Comparison of ENCODE assay signal across 40 cellular contexts in genomic region chr14:106522990-106523389, GRCh38.
"Had no signal": no experiment of that assay in that cellular context is flagged by ENCODE, and none has a peak within 500 bp of the region (broad histone marks: within the 10 kb centered on the region; RNA-seq: fewer than 3 reads in every experiment).

No MANE protein-coding gene starts in this region.

- ATAC-seq: activated naive CD8-positive, alpha-beta T cell treated with anti-CD3 and anti-CD28 coated beads, Interleukin-2, amount 50 U/mL, for 24 hours; activated T-cell treated with anti-CD3 and anti-CD28 coated beads, Interleukin-2, amount 50 U/mL, for 4 hours; activated T-helper 17 cell treated with anti-CD3 and anti-CD28 coated beads, Interleukin-2, amount 50 U/mL, for 72 hours; body of pancreas had no signal

- H3K36me3 Mint-ChIP-seq: activated naive CD4-positive, alpha-beta T cell treated with anti-CD3 and anti-CD28 coated beads, Interleukin-2, amount 10 ng/mL, durations not matched to agents 7 days and 5 days; activated naive CD4-positive, alpha-beta T cell treated with anti-CD3 and anti-CD28 coated beads, Interleukin-2, amount 50 U/mL, for 24 hours; activated naive CD4-positive, alpha-beta T cell treated with anti-CD3 and anti-CD28 coated beads, Interleukin-2, amount 50 U/mL, for 72 hours; activated naive CD8-positive, alpha-beta T cell; activated naive CD8-positive, alpha-beta T cell treated with anti-CD3 and anti-CD28 coated beads for 36 hours; activated naive CD8-positive, alpha-beta T cell treated with anti-CD3 and anti-CD28 coated beads, Interleukin-2, amount 10 ng/mL, durations not matched to agents 7 days and 5 days; brain had no signal

- H3K9me3 ChIP-seq: adrenal gland, ascending aorta, body of pancreas, breast epithelium had no signal

- FAIRE-seq: astrocyte, bronchial epithelial cell had no signal

- H3K4me1 Mint-ChIP-seq: activated T-helper 17 cell treated with anti-CD3 and anti-CD28 coated beads, Interleukin-2, amount 50 U/mL, for 72 hours; brain had no signal

- H3K9me3 Mint-ChIP-seq: activated naive CD4-positive, alpha-beta T cell treated with anti-CD3 and anti-CD28 coated beads for 36 hours; activated naive CD4-positive, alpha-beta T cell treated with anti-CD3 and anti-CD28 coated beads, Interleukin-2, amount 50 U/mL, for 24 hours; activated naive CD4-positive, alpha-beta T cell treated with anti-CD3 and anti-CD28 coated beads, Interleukin-2, amount 50 U/mL, for 72 hours; activated naive CD8-positive, alpha-beta T cell treated with anti-CD3 and anti-CD28 coated beads for 36 hours; activated naive CD8-positive, alpha-beta T cell treated with anti-CD3 and anti-CD28 coated beads, Interleukin-2, amount 50 U/mL, for 24 hours; activated T-cell treated with anti-CD3 and anti-CD28 coated beads, Interleukin-2, amount 50 U/mL, for 24 hours; activated T-cell treated with anti-CD3 and anti-CD28 coated beads, Interleukin-2, amount 50 U/mL, for 4 hours; activated T-cell treated with anti-CD3 and anti-CD28 coated beads, Interleukin-2, amount 50 U/mL, for 72 hours; activated T-helper 17 cell treated with anti-CD3 and anti-CD28 coated beads, Interleukin-2, amount 50 U/mL, for 72 hours; central memory CD8-positive, alpha-beta T cell had no signal

- H3K27me3 Mint-ChIP-seq: brain had no signal

- DNase-seq: activated effector memory CD4-positive, alpha-beta T cell treated with anti-CD3 and anti-CD28 coated beads, Interleukin-2, amount 50 U/mL, for 16 hours; activated effector memory CD4-positive, alpha-beta T cell treated with Interleukin-2 at 50 U/mL for 16 hours; activated gamma-delta T cell; activated gamma-delta T cell treated with Interleukin-2 at 50 U/mL for 16 hours; activated naive CD4-positive, alpha-beta T cell; activated naive CD4-positive, alpha-beta T cell treated with anti-CD3 and anti-CD28 coated beads for 36 hours; activated naive CD4-positive, alpha-beta T cell treated with anti-CD3 and anti-CD28 coated beads, Interleukin-2, amount 10 ng/mL, durations not matched to agents 7 days and 5 days; activated naive CD4-positive, alpha-beta T cell treated with anti-CD3 and anti-CD28 coated beads, Interleukin-2, amount 50 U/mL, for 16 hours; activated naive CD4-positive, alpha-beta T cell treated with Interleukin-2 at 50 U/mL for 16 hours; activated naive CD8-positive, alpha-beta T cell treated with anti-CD3 and anti-CD28 coated beads for 36 hours; activated naive CD8-positive, alpha-beta T cell treated with anti-CD3 and anti-CD28 coated beads, Interleukin-2, amount 10 ng/mL, durations not matched to agents 7 days and 5 days; activated naive CD8-positive, alpha-beta T cell treated with anti-CD3 and anti-CD28 coated beads, Interleukin-2, amount 50 U/mL, for 24 hours; activated T-cell treated with anti-CD3 and anti-CD28 coated beads, Interleukin-2, amount 50 U/mL, for 1 hour; activated T-cell treated with anti-CD3 and anti-CD28 coated beads, Interleukin-2, amount 50 U/mL, for 24 hours; activated T-cell treated with anti-CD3 and anti-CD28 coated beads, Interleukin-2, amount 50 U/mL, for 4 hours; activated T-cell treated with anti-CD3 and anti-CD28 coated beads, Interleukin-2, amount 50 U/mL, for 48 hours; activated T-cell treated with anti-CD3 and anti-CD28 coated beads, Interleukin-2, amount 50 U/mL, for 72 hours; adrenal gland; amniotic stem cell; amygdala; anterior cingulate cortex; aorta; body of pancreas; brain microvascular endothelial cell; caudate nucleus; central memory CD4-positive, alpha-beta T cell; cerebellar nuclear complex had no signal

- H3K27ac Mint-ChIP-seq: activated naive CD4-positive, alpha-beta T cell treated with anti-CD3 and anti-CD28 coated beads for 36 hours; activated naive CD4-positive, alpha-beta T cell treated with anti-CD3 and anti-CD28 coated beads, Interleukin-2, amount 10 ng/mL, durations not matched to agents 7 days and 5 days; activated naive CD4-positive, alpha-beta T cell treated with anti-CD3 and anti-CD28 coated beads, Interleukin-2, amount 50 U/mL, for 24 hours; activated naive CD4-positive, alpha-beta T cell treated with anti-CD3 and anti-CD28 coated beads, Interleukin-2, amount 50 U/mL, for 72 hours; activated naive CD8-positive, alpha-beta T cell; activated naive CD8-positive, alpha-beta T cell treated with anti-CD3 and anti-CD28 coated beads for 36 hours; activated naive CD8-positive, alpha-beta T cell treated with anti-CD3 and anti-CD28 coated beads, Interleukin-2, amount 10 ng/mL, durations not matched to agents 7 days and 5 days; activated naive CD8-positive, alpha-beta T cell treated with anti-CD3 and anti-CD28 coated beads, Interleukin-2, amount 50 U/mL, for 24 hours; activated T-cell treated with anti-CD3 and anti-CD28 coated beads, Interleukin-2, amount 50 U/mL, for 24 hours; activated T-cell treated with anti-CD3 and anti-CD28 coated beads, Interleukin-2, amount 50 U/mL, for 72 hours; activated T-helper 1 cell treated with anti-CD3 and anti-CD28 coated beads, Interleukin-12 subunit alpha, Interleukin-12 subunit beta, Interleukin-2, Interleukin-4 antibody, amounts not matched to agents 30 ng/mL and 10 ng/mL and 1 ng/mL, durations not matched to agents 14 hours and 24 hours and 36 hours; activated T-helper 17 cell treated with anti-CD3 and anti-CD28 coated beads, Interleukin-2, amount 50 U/mL, for 72 hours; activated T-helper 2 cell treated with anti-CD3 and anti-CD28 coated beads, Interferon-gamma antibody, Interleukin-2, Interleukin-4, amounts not matched to agents 10 μg/mL and 5 μg/mL and 100 μg/mL, durations not matched to agents 14 hours and 24 hours and 36 hours; brain had no signal

- H3K27ac ChIP-seq: adrenal gland, ascending aorta, body of pancreas, brain microvascular endothelial cell, breast epithelium, cardiac muscle cell had no signal

- H3K27me3 ChIP-seq: adrenal gland, ascending aorta, body of pancreas, brain microvascular endothelial cell, cardiac muscle cell had no signal

- H3K4me3 Mint-ChIP-seq: activated naive CD4-positive, alpha-beta T cell treated with anti-CD3 and anti-CD28 coated beads for 36 hours; activated naive CD4-positive, alpha-beta T cell treated with anti-CD3 and anti-CD28 coated beads, Interleukin-2, amount 10 ng/mL, durations not matched to agents 7 days and 5 days; activated naive CD4-positive, alpha-beta T cell treated with anti-CD3 and anti-CD28 coated beads, Interleukin-2, amount 50 U/mL, for 24 hours; activated naive CD8-positive, alpha-beta T cell; activated naive CD8-positive, alpha-beta T cell treated with anti-CD3 and anti-CD28 coated beads for 36 hours; activated naive CD8-positive, alpha-beta T cell treated with anti-CD3 and anti-CD28 coated beads, Interleukin-2, amount 10 ng/mL, durations not matched to agents 7 days and 5 days; activated naive CD8-positive, alpha-beta T cell treated with anti-CD3 and anti-CD28 coated beads, Interleukin-2, amount 50 U/mL, for 24 hours; activated T-cell treated with anti-CD3 and anti-CD28 coated beads, Interleukin-2, amount 50 U/mL, for 24 hours; activated T-cell treated with anti-CD3 and anti-CD28 coated beads, Interleukin-2, amount 50 U/mL, for 4 hours; activated T-cell treated with anti-CD3 and anti-CD28 coated beads, Interleukin-2, amount 50 U/mL, for 72 hours; activated T-helper 1 cell treated with anti-CD3 and anti-CD28 coated beads, Interleukin-12 subunit alpha, Interleukin-12 subunit beta, Interleukin-2, Interleukin-4 antibody, amounts not matched to agents 30 ng/mL and 10 ng/mL and 1 ng/mL, durations not matched to agents 14 hours and 24 hours and 36 hours; activated T-helper 17 cell treated with anti-CD3 and anti-CD28 coated beads, Interleukin-2, amount 50 U/mL, for 72 hours; brain; central memory CD8-positive, alpha-beta T cell had no signal

- H3K4me1 ChIP-seq: adrenal gland, ascending aorta, body of pancreas, breast epithelium had no signal

- H3K4me3 ChIP-seq: adrenal gland, ascending aorta, body of pancreas, breast epithelium, cardiac muscle cell had no signal

- H3K36me3 ChIP-seq: adrenal gland, ascending aorta, brain microvascular endothelial cell, breast epithelium, cardiac muscle cell had no signal
